23 cellular contexts compared by ENCODE assay signal in genomic region chr12:58976146-58976545, GRCh38.
A peak's percentile ranks its signal among the peaks of the same experiment; 100 is the strongest.
DNase-seq lines count a peak whose midpoint lies in the region; FAIRE-seq and TF ChIP-seq lines count a peak whose summit lies in the region.
"Had no signal": no experiment of that assay in that cellular context is flagged by ENCODE, and none has a peak within 500 bp of the region (broad histone marks: within the 10 kb centered on the region; RNA-seq: fewer than 3 reads in every experiment).

No MANE protein-coding gene starts in this region.

- FAIRE-seq in HTR-8/SVneo (lab: Jason Lieb, UNC), result peak; percentile 26
- FAIRE-seq: GM12892 had no signal

- H3K4me1 ChIP-seq in parathyroid adenoma, result no peaks in the 10 kb centered on the region

- peak overlapping the region; percentile 29 for H2AFZ ChIP-seq in parathyroid adenoma
- H2AFZ ChIP-seq: GM23248 had no signal

- H3K4me2 ChIP-seq in parathyroid adenoma (ENCODE audit: low read length), result no peak overlapping the region

- H3K27ac ChIP-seq in parathyroid adenoma (no peak overlapping the region), caudate nucleus (ENCODE audit: low read depth, low read length) (no peak overlapping the region)
- H3K27ac ChIP-seq: 22Rv1, C4-2B, GM23248, RWPE1 had no signal

- no peaks in the 10 kb centered on the region for H3K36me3 ChIP-seq in parathyroid adenoma (ENCODE audit: control insufficient read depth, insufficient read depth, low read length)

- in situ Hi-C loops in astrocyte of the cerebellum (cut with HindIII; ENCODE audit: low sequenced_read_pairs), result no loop called here

- DNase-seq in HTR-8/SVneo (ENCODE audit: insufficient read length, low spot score) (no peak), astrocyte of the cerebellum (ENCODE audit: low read depth) (peak; percentile 15), iris pigment epithelial cell (ENCODE audit: low read depth) (peak; percentile 56), NCI-H1436 (lab: John Stamatoyannopoulos, UW) (no peak), caudate nucleus (lab: John Stamatoyannopoulos, UW) (no peak)
- DNase-seq in stimulated activated CD4-positive, alpha-beta T cell treated with anti-CD3 and anti-CD28 coated beads, Interleukin-4, amount 100 ng/mL, for 4 hours, result no peak
- DNase-seq: CD8-positive, alpha-beta memory T cell; DMS 273 treated with DMSO at 0.1 percent for 48 hours; DMS79 treated with DMSO at 0.1 percent for 48 hours; GM23248; H7; KBM-7; MV-4-11; NCI-H1105 treated with DMSO at 0.1 percent for 48 hours; NCI-H2029; NCI-H446 treated with DMSO at 0.1 percent for 48 hours; NCI-H526; SHP77 had no signal

- H3K4me3 ChIP-seq in astrocyte of the cerebellum (ENCODE audit: low read depth, low read length) (no peak overlapping the region), parathyroid adenoma (ENCODE audit: low read depth, low read length) (no peak overlapping the region)
- H3K4me3 ChIP-seq: GM23248 had no signal

- no peaks in the 10 kb centered on the region for H3K27me3 ChIP-seq in parathyroid adenoma (ENCODE audit: control insufficient read depth, insufficient read depth, low read length)

- no peak overlapping the region for H3K9ac ChIP-seq in parathyroid adenoma
- H3K9ac ChIP-seq: GM23248 had no signal

- no peaks in the 10 kb centered on the region for H3K79me2 ChIP-seq in parathyroid adenoma

- no peaks in the 10 kb centered on the region for H3K9me3 ChIP-seq in parathyroid adenoma (ENCODE audit: control insufficient read depth, low read length)

- TF ChIP-seq CTCF in astrocyte of the cerebellum (IDR thresholded peaks at IDR 0.05; ENCODE audit: low read depth, low read length, missing control alignments), result no peak
- TF ChIP-seq CTCF in parathyroid adenoma (IDR thresholded peaks at IDR 0.05), result no peak

Comparison
In these comparisons a context has a peak if more than half of its experiments do, and no peak if none do; other contexts are left out.
1. DNase-seq: peak in astrocyte of the cerebellum (single experiment) and iris pigment epithelial cell (single experiment); none in HTR-8/SVneo (single experiment), stimulated activated CD4-positive, alpha-beta T cell treated with anti-CD3 and anti-CD28 coated beads, Interleukin-4, amount 100 ng/mL, for 4 hours (0 of 2), NCI-H1436 (single experiment) and caudate nucleus (0 of 61).